ENCODE assay signal across 26 cellular contexts in the genomic region with DNA sequence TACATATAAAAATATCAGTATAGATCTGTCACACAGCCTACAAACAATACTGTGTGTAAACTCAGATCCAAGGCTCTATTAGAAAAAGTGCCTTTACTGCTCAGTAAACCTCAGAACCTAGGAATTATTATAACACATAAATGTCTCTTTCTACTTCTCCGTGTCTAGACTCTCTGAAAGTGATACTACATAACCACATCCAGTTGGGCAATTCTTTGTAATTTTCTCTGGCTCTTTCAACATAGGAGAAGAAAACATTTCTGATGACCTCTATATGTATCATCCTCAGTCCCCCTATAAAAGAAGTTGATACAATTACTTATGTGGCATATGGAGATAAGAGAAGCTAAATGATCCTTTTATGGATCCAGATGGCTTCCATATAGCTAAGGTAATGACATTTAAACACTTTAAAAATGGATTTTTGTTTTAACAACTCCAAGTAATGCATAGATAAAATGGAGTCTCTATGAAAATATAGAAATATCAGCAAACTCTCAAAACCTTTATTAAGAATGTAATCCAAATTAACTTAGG.
DNase-seq lines count a peak whose midpoint lies in the region; ATAC-seq and TF ChIP-seq lines count a peak whose summit lies in the region.
"Had no signal": no experiment of that assay in that cellular context is flagged by ENCODE, and none has a peak within 500 bp of the region (broad histone marks: within the 10 kb centered on the region; RNA-seq: fewer than 3 reads in every experiment).

No MANE protein-coding gene starts in this region.

- H3K27ac ChIP-seq in GM23248 (peak overlapping the region; percentile 69), SK-N-MC (peak overlapping the region; percentile 80), mammary epithelial cell (ENCODE audit: insufficient read depth, low read depth, low read length) (no peak overlapping the region)
- H3K27ac ChIP-seq: BLaER1 treated with 17β-estradiol and CSF1 and Interleukin-3, amounts not matched to agents 10 nM and 100 nM; epithelial cell of prostate; gastrocnemius medialis; HL-60; pancreas had no signal

- WGBS in GM23248 (ENCODE audit: low coverage in 1 of 2, low lambda C conversion rate in 2 of 2, missing lambda C conversion rate in 2 of 2), 2 experiments, result 12 to 21% methylated on average over 1 of the region's 1 CpG
- WGBS in mammary epithelial cell (ENCODE audit: low coverage, missing lambda C conversion rate), result 15% methylated on average over 1 of the region's 1 CpG

- peaks cover 14% of the 10 kb centered on the region; the same call in 1 of the 2 replicates for H3F3A ChIP-seq in GM23248 (ENCODE audit: insufficient read depth)

- H3K9ac ChIP-seq in GM23248 (peak overlapping the region; percentile 46; the same call in 1 of the 2 replicates), SK-N-MC (ENCODE audit: insufficient read length) (peak overlapping the region; percentile 11), mammary epithelial cell (ENCODE audit: insufficient read depth, low read length) (no peak overlapping the region)
- H3K9ac ChIP-seq: BLaER1 treated with 17β-estradiol and CSF1 and Interleukin-3, amounts not matched to agents 10 nM and 100 nM had no signal

- DNase-seq in AG20443 (ENCODE audit: low spot score) (peak; percentile 18), GM23248 (peak; percentile 75), SK-N-MC (ENCODE audit: low read depth, low spot score) (no peak), fibroblast of villous mesenchyme (ENCODE audit: low read depth) (peak; percentile 6), mammary epithelial cell (no peak), NCI-H2081 (lab: John Stamatoyannopoulos, UW) (no peak)
- no peak for DNase-seq in activated effector memory CD4-positive, alpha-beta T cell treated with anti-CD3 and anti-CD28 coated beads, Interleukin-2, amount 50 U/mL, for 16 hours
- DNase-seq: ACHN; activated B cell treated with CpG ODN at 0.5 μM for 24 hours; activated CD4-positive, alpha-beta T cell treated with anti-CD3 and anti-CD28 coated beads, Interleukin-2, amount 50 U/mL, for 48 hours; activated naive CD4-positive, alpha-beta T cell treated with anti-CD3 and anti-CD28 coated beads for 36 hours; amniotic stem cell; Caco-2; DMS79 treated with DMSO at 0.1 percent for 48 hours; effector CD4-positive, alpha-beta T cell; gastrocnemius medialis; NCI-H1048; NCI-H1694; pancreas; RPMI8226; T1000 had no signal

- intact Hi-C loops in mammary epithelial cell (cut with micrococcal nuclease), result no loop called here

- dilution Hi-C loops in mammary epithelial cell (cut with HindIII; ENCODE audit: low sequenced_read_pairs), result no loop called here

- CTCF ChIA-PET in mammary epithelial cell (lab: Charles Lee; ENCODE audit: low non-redundant PET), result no interaction called here

- H4K20me1 ChIP-seq in GM23248 (ENCODE audit: insufficient read depth) (no peaks in the 10 kb centered on the region), mammary epithelial cell (ENCODE audit: insufficient read depth, low read length) (no peaks in the 10 kb centered on the region)
- H4K20me1 ChIP-seq: BLaER1 treated with 17β-estradiol and CSF1 and Interleukin-3, amounts not matched to agents 10 nM and 100 nM had no signal

- H3K27me3 ChIP-seq in GM23248 (replicated peaks; ENCODE audit: insufficient read depth) (no peaks in the 10 kb centered on the region), mammary epithelial cell (ENCODE audit: insufficient read depth, low read length) (no peaks in the 10 kb centered on the region)
- H3K27me3 ChIP-seq: BLaER1 treated with 17β-estradiol and CSF1 and Interleukin-3, amounts not matched to agents 10 nM and 100 nM; gastrocnemius medialis; pancreas had no signal

- BruUV-seq in mammary epithelial cell (replicated peaks; lab: Mats Ljungman, UMichigan), result no TSS peak

- H3K9me3 ChIP-seq in GM23248 (ENCODE audit: low read depth) (no peaks in the 10 kb centered on the region), SK-N-MC (ENCODE audit: low read depth, low read length) (no peaks in the 10 kb centered on the region; the same call in 1 of the 2 replicates), mammary epithelial cell (replicated peaks; ENCODE audit: insufficient read depth, low read length) (no peaks in the 10 kb centered on the region)
- H3K9me3 ChIP-seq: BLaER1 treated with 17β-estradiol and CSF1 and Interleukin-3, amounts not matched to agents 10 nM and 100 nM; Caco-2; gastrocnemius medialis; pancreas had no signal

- no peaks in the 10 kb centered on the region for H3K9me2 ChIP-seq in GM23248 (ENCODE audit: insufficient read depth)

- H3K4me1 ChIP-seq in GM23248 (ENCODE audit: insufficient read depth) (peaks cover 19% of the 10 kb centered on the region), mammary epithelial cell (ENCODE audit: insufficient read depth, low read length) (no peaks in the 10 kb centered on the region)
- H3K4me1 ChIP-seq: BLaER1 treated with 17β-estradiol and CSF1 and Interleukin-3, amounts not matched to agents 10 nM and 100 nM; Caco-2; gastrocnemius medialis; pancreas had no signal

- TF ChIP-seq CTCF in fibroblast of villous mesenchyme (IDR thresholded peaks at IDR 0.05; ENCODE audit: insufficient read depth, low read depth, low read length) (no peak), mammary epithelial cell (conservative IDR thresholded peaks at IDR 0.05 in 1 of 2, IDR thresholded peaks at IDR 0.05 in 1 of 2; ENCODE audit: extremely low read depth in 1 of 2, insufficient read depth in 1 of 2, low read depth in 1 of 2, low read length in 2 of 2) (no peak)

- H3K79me2 ChIP-seq in GM23248 (ENCODE audit: insufficient read depth) (no peaks in the 10 kb centered on the region), mammary epithelial cell (ENCODE audit: insufficient read depth, low read length) (no peaks in the 10 kb centered on the region)

- in situ Hi-C loops in GM23248 (cut with MboI), result no loop called here
- in situ Hi-C loops in mammary epithelial cell (cut with MboI; ENCODE audit: low sequenced_read_pairs in 2 of 2), result no loop called here

- H3K4me3 ChIP-seq in GM23248, result 0 out of 2 replicates have a peak overlapping the region, but pooled peaks have one; percentile 5
- H3K4me3 ChIP-seq in SK-N-MC, result no peak overlapping the region
- no peak overlapping the region for H3K4me3 ChIP-seq in fibroblast of villous mesenchyme (ENCODE audit: low read depth, low read length)
- H3K4me3 ChIP-seq in mammary epithelial cell (replicated peaks in 1 of 3; ENCODE audit: insufficient read depth in 1 of 3, low read depth in 2 of 3, low read length in 3 of 3), result no peak overlapping the region
- H3K4me3 ChIP-seq: BLaER1 treated with 17β-estradiol and CSF1 and Interleukin-3, amounts not matched to agents 10 nM and 100 nM; gastrocnemius medialis; pancreas had no signal

- H2AFZ ChIP-seq in GM23248 (no peak overlapping the region), mammary epithelial cell (ENCODE audit: low read depth, low read length) (no peak overlapping the region)

- H3K36me3 ChIP-seq in GM23248 (ENCODE audit: low read depth) (no peaks in the 10 kb centered on the region), SK-N-MC (ENCODE audit: insufficient read depth, low read length) (peaks cover 10% of the 10 kb centered on the region; the same call in 1 of the 2 replicates), mammary epithelial cell (ENCODE audit: insufficient read depth, low read length) (no peaks in the 10 kb centered on the region)
- H3K36me3 ChIP-seq: BLaER1 treated with 17β-estradiol and CSF1 and Interleukin-3, amounts not matched to agents 10 nM and 100 nM; gastrocnemius medialis; pancreas had no signal

- no peak for ATAC-seq in HG03354 (IDR thresholded peaks at IDR 0.05; ENCODE audit: poor library complexity, severe bottlenecking, unreplicated experiment)
- ATAC-seq: gastrocnemius medialis, HepG2, pancreas had no signal

- H3K4me2 ChIP-seq in GM23248 (ENCODE audit: unreplicated experiment) (peak overlapping the region; percentile 77), mammary epithelial cell (ENCODE audit: insufficient read depth, low read depth, low read length) (no peak overlapping the region)
- H3K4me2 ChIP-seq: BLaER1 treated with 17β-estradiol and CSF1 and Interleukin-3, amounts not matched to agents 10 nM and 100 nM had no signal

Comparison
In these comparisons a context has a peak if more than half of its experiments do, and no peak if none do; other contexts are left out.
1. DNase-seq: peak in AG20443 (single experiment), GM23248 (single experiment) and fibroblast of villous mesenchyme (single experiment); none in SK-N-MC (single experiment), activated effector memory CD4-positive, alpha-beta T cell treated with anti-CD3 and anti-CD28 coated beads, Interleukin-2, amount 50 U/mL, for 16 hours (single experiment), mammary epithelial cell (single experiment) and NCI-H2081 (0 of 2).